ENCODE assay signal across 19 cellular contexts in genomic region chr12:25970082-25970481, GRCh38. TPM values are rescaled to one million over a fixed set of nuclear protein-coding genes. Genes with fewer than 3 reads are reported as not detected.
"Had no signal": no experiment of that assay in that cellular context is flagged by ENCODE, and none has a peak within 500 bp of the region (broad histone marks: within the 10 kb centered on the region; RNA-seq: fewer than 3 reads in every experiment).

No MANE protein-coding gene starts in this region.

- H3K9me3 ChIP-seq: gastroesophageal sphincter, left lung had no signal

- FAIRE-seq: urothelium cell line had no signal

- DNase-seq: activated B cell treated with CpG ODN at 0.5 μM for 24 hours; activated CD4-positive, alpha-beta T cell treated with anti-CD3 and anti-CD28 coated beads for 48 hours; activated CD8-positive, alpha-beta memory T cell treated with anti-CD3 and anti-CD28 coated beads, Interleukin-2, amount 50 U/mL, for 48 hours; activated gamma-delta T cell; activated T-cell treated with anti-CD3 and anti-CD28 coated beads, Interleukin-2, amount 50 U/mL, for 72 hours; amniotic stem cell; brain microvascular endothelial cell; effector memory CD8-positive, alpha-beta T cell; islet precursor cell; left lung; naive thymus-derived CD8-positive, alpha-beta T cell; stimulated activated CD4-positive, alpha-beta T cell treated with anti-CD3 and anti-CD28 coated beads, Interleukin-2, amount 100 ng/mL, for 48 hours had no signal

- H3K36me3 ChIP-seq: brain microvascular endothelial cell, gastroesophageal sphincter, left lung had no signal

- H3K27me3 Mint-ChIP-seq: dendritic cell treated with granulocyte-macrophage colony-stimulating factor and Interleukin-4, amounts not matched to agents 40 ng/mL and 50 ng/mL, for 4 days had no signal

- ATAC-seq: activated naive CD4-positive, alpha-beta T cell treated with anti-CD3 and anti-CD28 coated beads, Interleukin-2, amount 50 U/mL, for 72 hours; activated T-cell treated with anti-CD3 and anti-CD28 coated beads, Interleukin-2, amount 50 U/mL, for 72 hours; effector memory CD8-positive, alpha-beta T cell; gastroesophageal sphincter; naive thymus-derived CD8-positive, alpha-beta T cell; stimulated activated memory B cell treated with anti-CD40 and anti-IgM and Interleukin-4, amounts not matched to agents 10 μg/mL and 1 μg/mL and 100 μg/mL, for 72 hours had no signal

- H3K9me3 Mint-ChIP-seq: activated B cell treated with CpG ODN at 0.5 μM for 24 hours; dendritic cell treated with granulocyte-macrophage colony-stimulating factor and Interleukin-4, amounts not matched to agents 40 ng/mL and 50 ng/mL, for 4 days; effector memory CD8-positive, alpha-beta T cell; stimulated activated memory B cell treated with anti-CD40 and anti-IgM and Interleukin-4, amounts not matched to agents 10 μg/mL and 1 μg/mL and 100 μg/mL, for 72 hours; T-helper 1 cell treated with Interleukin-12 subunit alpha and Interleukin-12 subunit beta and Interleukin-4 antibody, amounts not matched to agents 30 μg/mL and 1 μg/mL, for 36 hours had no signal

- H3K27me3 ChIP-seq: brain microvascular endothelial cell, gastroesophageal sphincter, left lung had no signal

- H3K27ac Mint-ChIP-seq: activated B cell treated with CpG ODN at 0.5 μM for 24 hours; activated naive CD4-positive, alpha-beta T cell treated with anti-CD3 and anti-CD28 coated beads, Interleukin-2, amount 50 U/mL, for 72 hours; activated T-cell treated with anti-CD3 and anti-CD28 coated beads, Interleukin-2, amount 50 U/mL, for 72 hours; dendritic cell treated with granulocyte-macrophage colony-stimulating factor and Interleukin-4, amounts not matched to agents 40 ng/mL and 50 ng/mL, for 4 days; effector memory CD8-positive, alpha-beta T cell; naive thymus-derived CD8-positive, alpha-beta T cell; stimulated activated memory B cell treated with anti-CD40 and anti-IgM and Interleukin-4, amounts not matched to agents 10 μg/mL and 1 μg/mL and 100 μg/mL, for 72 hours; T-helper 1 cell treated with Interleukin-12 subunit alpha and Interleukin-12 subunit beta and Interleukin-4 antibody, amounts not matched to agents 30 μg/mL and 1 μg/mL, for 36 hours had no signal

- H3K27ac ChIP-seq: brain microvascular endothelial cell, epithelial cell of prostate, left lung had no signal

- H3K4me3 ChIP-seq: gastroesophageal sphincter, left lung had no signal

- H3K4me3 Mint-ChIP-seq: activated B cell treated with CpG ODN at 0.5 μM for 24 hours; activated T-cell treated with anti-CD3 and anti-CD28 coated beads, Interleukin-2, amount 50 U/mL, for 72 hours; dendritic cell treated with granulocyte-macrophage colony-stimulating factor and Interleukin-4, amounts not matched to agents 40 ng/mL and 50 ng/mL, for 4 days; effector memory CD8-positive, alpha-beta T cell; naive thymus-derived CD8-positive, alpha-beta T cell; stimulated activated memory B cell treated with anti-CD40 and anti-IgM and Interleukin-4, amounts not matched to agents 10 μg/mL and 1 μg/mL and 100 μg/mL, for 72 hours; T-helper 1 cell treated with Interleukin-12 subunit alpha and Interleukin-12 subunit beta and Interleukin-4 antibody, amounts not matched to agents 30 μg/mL and 1 μg/mL, for 36 hours had no signal

- H3K4me1 Mint-ChIP-seq: activated B cell treated with CpG ODN at 0.5 μM for 24 hours had no signal

- H3K36me3 Mint-ChIP-seq: activated naive CD4-positive, alpha-beta T cell treated with anti-CD3 and anti-CD28 coated beads, Interleukin-2, amount 50 U/mL, for 72 hours; stimulated activated memory B cell treated with anti-CD40 and anti-IgM and Interleukin-4, amounts not matched to agents 10 μg/mL and 1 μg/mL and 100 μg/mL, for 72 hours had no signal

RNA-seq across cellular contexts. Expression of gene RASSF8, which starts 11.6 kb away (rescaled TPM):
- total RNA-seq: naive thymus-derived CD8-positive, alpha-beta T cell had no signal
- polyA plus RNA-seq: naive thymus-derived CD8-positive, alpha-beta T cell had no signal
